In genomic region chr15:32746116-32746857, GRCh38 we compare ENCODE assay signal across 25 cellular contexts. TPM values are rescaled to one million over a fixed set of nuclear protein-coding genes. Genes with fewer than 3 reads are reported as not detected.
"Had no signal": no experiment of that assay in that cellular context is flagged by ENCODE, and none has a peak within 500 bp of the region (broad histone marks: within the 10 kb centered on the region; RNA-seq: fewer than 3 reads in every experiment).

No MANE protein-coding gene starts in this region.

- H3K4me3 Mint-ChIP-seq: activated CD4-positive, alpha-beta memory T cell treated with anti-CD3 and anti-CD28 coated beads for 36 hours; activated CD4-positive, alpha-beta T cell treated with anti-CD3 and anti-CD28 coated beads, Interleukin-2, amount 10 ng/mL, durations not matched to agents 7 days and 5 days; activated naive CD8-positive, alpha-beta T cell treated with anti-CD3 and anti-CD28 coated beads, Interleukin-2, amount 50 U/mL, for 24 hours; activated T-cell treated with anti-CD3 and anti-CD28 coated beads, Interleukin-2, amount 50 U/mL, for 4 hours; brain; central memory CD8-positive, alpha-beta T cell; T-helper 17 cell had no signal

- H3K9me3 Mint-ChIP-seq: activated CD4-positive, alpha-beta memory T cell treated with anti-CD3 and anti-CD28 coated beads for 36 hours; activated CD4-positive, alpha-beta T cell treated with anti-CD3 and anti-CD28 coated beads, Interleukin-2, amount 10 ng/mL, durations not matched to agents 7 days and 5 days; activated naive CD8-positive, alpha-beta T cell treated with anti-CD3 and anti-CD28 coated beads, Interleukin-2, amount 50 U/mL, for 24 hours; activated T-cell treated with anti-CD3 and anti-CD28 coated beads, Interleukin-2, amount 50 U/mL, for 4 hours; central memory CD8-positive, alpha-beta T cell had no signal

- H3K27ac ChIP-seq: ascending aorta, Peyer's patch, VCaP had no signal

- H3K36me3 Mint-ChIP-seq: activated CD4-positive, alpha-beta memory T cell treated with anti-CD3 and anti-CD28 coated beads for 36 hours; activated naive CD4-positive, alpha-beta T cell treated with anti-CD3 and anti-CD28 coated beads, Interleukin-2, amount 50 U/mL, for 72 hours; brain had no signal

- DNase-seq: activated CD4-positive, alpha-beta memory T cell treated with anti-CD3 and anti-CD28 coated beads for 36 hours; activated CD4-positive, alpha-beta T cell treated with anti-CD3 and anti-CD28 coated beads, Interleukin-2, amount 10 ng/mL, durations not matched to agents 7 days and 5 days; activated CD4-positive, CD25-positive, alpha-beta regulatory T cell; activated CD8-positive, alpha-beta memory T cell treated with anti-CD3 and anti-CD28 coated beads for 24 hours; activated effector memory CD4-positive, alpha-beta T cell treated with anti-CD3 and anti-CD28 coated beads, Interleukin-2, amount 50 U/mL, for 16 hours; activated naive CD4-positive, alpha-beta T cell treated with Interleukin-2 at 50 U/mL for 16 hours; activated naive CD8-positive, alpha-beta T cell treated with anti-CD3 and anti-CD28 coated beads, Interleukin-2, amount 50 U/mL, for 24 hours; activated T-cell treated with anti-CD3 and anti-CD28 coated beads, Interleukin-2, amount 50 U/mL, for 4 hours; amniotic stem cell; MM.1S; NCI-H1105; NCI-H1436; NCI-H1694 treated with DMSO at 0.1 percent for 48 hours; NCI-H2029 treated with DMSO at 0.1 percent for 48 hours; NCI-H345; NCI-H510A; Peyer's patch; SHP77 treated with DMSO at 0.1 percent for 48 hours; T-helper 17 cell; T-helper 9 cell had no signal

- H3K4me1 ChIP-seq: ascending aorta, Peyer's patch had no signal

- H3K4me1 Mint-ChIP-seq: activated CD4-positive, alpha-beta T cell treated with anti-CD3 and anti-CD28 coated beads, Interleukin-2, amount 10 ng/mL, durations not matched to agents 7 days and 5 days; activated naive CD8-positive, alpha-beta T cell treated with anti-CD3 and anti-CD28 coated beads, Interleukin-2, amount 50 U/mL, for 24 hours; brain; central memory CD8-positive, alpha-beta T cell; T-helper 17 cell had no signal

- H3K27ac Mint-ChIP-seq: activated CD4-positive, alpha-beta memory T cell treated with anti-CD3 and anti-CD28 coated beads for 36 hours; activated CD4-positive, alpha-beta T cell treated with anti-CD3 and anti-CD28 coated beads, Interleukin-2, amount 10 ng/mL, durations not matched to agents 7 days and 5 days; activated naive CD8-positive, alpha-beta T cell treated with anti-CD3 and anti-CD28 coated beads, Interleukin-2, amount 50 U/mL, for 24 hours; brain; T-helper 17 cell had no signal

- H3K9me3 ChIP-seq: ascending aorta, Peyer's patch had no signal

- H3K36me3 ChIP-seq: ascending aorta, Peyer's patch had no signal

- H3K27me3 ChIP-seq: ascending aorta, Peyer's patch had no signal

- H3K4me3 ChIP-seq: ascending aorta, Peyer's patch had no signal

RNA-seq across cellular contexts. Expression of gene GREM1, which starts 28.5 kb away (rescaled TPM):
- total RNA-seq: activated CD4-positive, alpha-beta memory T cell treated with anti-CD3 and anti-CD28 coated beads for 36 hours; activated CD4-positive, alpha-beta T cell treated with anti-CD3 and anti-CD28 coated beads, Interleukin-2, amount 10 ng/mL, durations not matched to agents 7 days and 5 days; activated naive CD4-positive, alpha-beta T cell treated with anti-CD3 and anti-CD28 coated beads, Interleukin-2, amount 50 U/mL, for 72 hours; ascending aorta; T-helper 17 cell had no signal
